1 cellular context compared by ENCODE assay signal in genomic region chr21:34956416-34957316, GRCh38.
TF ChIP-seq lines count a peak whose summit lies in the region.

No MANE protein-coding gene starts in this region.

TF ChIP-seq in K562, 482 proteins besides CTCF, POLR2A, EP300 and RAD21 (continued from another document):
- no peak for TF ChIP-seq ZNF444 (CRISPR knock-in tag; IDR thresholded peaks at IDR 0.05)
